ENCODE assay signal across 12 cellular contexts in the genomic region with DNA sequence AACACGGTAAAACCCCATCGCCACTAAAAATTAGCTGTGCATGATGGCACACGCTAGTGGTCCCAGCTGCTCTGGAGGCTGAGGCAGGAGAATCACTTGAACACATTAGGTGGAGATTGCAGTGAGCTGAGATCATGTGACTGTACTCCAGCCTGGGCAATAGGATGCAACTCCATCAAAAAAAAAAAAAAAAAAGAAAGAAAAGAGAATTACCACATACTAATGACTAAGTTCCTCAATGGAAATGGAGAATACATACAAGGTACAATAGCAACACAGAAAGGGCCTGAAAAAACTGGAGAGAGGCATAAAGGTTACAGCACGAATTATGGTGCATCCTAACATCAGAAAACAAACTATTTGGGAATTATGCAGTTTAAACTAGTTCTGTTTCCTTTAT.
A peak's percentile ranks its signal among the peaks of the same experiment; 100 is the strongest.
DNase-seq lines count a peak whose midpoint lies in the region; ATAC-seq and TF ChIP-seq lines count a peak whose summit lies in the region.
"Had no signal": no experiment of that assay in that cellular context is flagged by ENCODE, and none has a peak within 500 bp of the region (broad histone marks: within the 10 kb centered on the region; RNA-seq: fewer than 3 reads in every experiment).

No MANE protein-coding gene starts in this region.

- no peaks in the 10 kb centered on the region for H4K20me1 ChIP-seq in osteoblast (ENCODE audit: insufficient read depth, low read length)
- H4K20me1 ChIP-seq: BLaER1 had no signal

- H3K4me1 ChIP-seq in RWPE2 (ENCODE audit: insufficient read depth, poor library complexity, severe bottlenecking) (peaks cover 3% of the 10 kb centered on the region), osteoblast (ENCODE audit: insufficient read depth, low read length) (peaks cover 13% of the 10 kb centered on the region)
- H3K4me1 ChIP-seq: BLaER1 had no signal

- H3K36me3 ChIP-seq in RWPE2 (ENCODE audit: low read depth) (no peaks in the 10 kb centered on the region), osteoblast (ENCODE audit: insufficient read depth, low read length) (peaks cover 5% of the 10 kb centered on the region)
- H3K36me3 ChIP-seq: BLaER1 had no signal

- H3K4me3 ChIP-seq in RWPE2 (ENCODE audit: severe bottlenecking) (no peak overlapping the region), osteoblast (ENCODE audit: insufficient read depth, low read length) (no peak overlapping the region)
- H3K4me3 ChIP-seq: A549, BLaER1 had no signal

- no peak for ATAC-seq in RWPE2 (ENCODE audit: low read depth)
- no peak for ATAC-seq in GM19463 (IDR thresholded peaks at IDR 0.05; ENCODE audit: unreplicated experiment)

- H2AFZ ChIP-seq in osteoblast (ENCODE audit: low read length), result no peak overlapping the region

- TF ChIP-seq CTCF in RWPE2 (IDR thresholded peaks at IDR 0.05; ENCODE audit: poor library complexity, severe bottlenecking) (no peak), osteoblast (IDR thresholded peaks at IDR 0.05; ENCODE audit: extremely low read depth, low read depth, low read length) (no peak)

- H3K79me2 ChIP-seq in osteoblast (ENCODE audit: insufficient read depth, low read length), result peaks cover 58% of the 10 kb centered on the region

- no peak overlapping the region for H3K4me2 ChIP-seq in osteoblast (ENCODE audit: insufficient read depth, low read length)
- H3K4me2 ChIP-seq: BLaER1 had no signal

- DNase-seq in RWPE2 (ENCODE audit: low spot score), result no peak
- peak; percentile 15 for DNase-seq in dermis blood vessel endothelial cell
- no peak for DNase-seq in osteoblast (ENCODE audit: insufficient read length, low spot score, missing footprints)
- no peak for DNase-seq in AML-193 (lab: John Stamatoyannopoulos, UW)
- no peak for DNase-seq in DMS153 (lab: John Stamatoyannopoulos, UW)
- DNase-seq: Caco-2; CD8-positive, alpha-beta memory T cell; KBM-7 had no signal

- H3K9me3 ChIP-seq in RWPE2 (ENCODE audit: severe bottlenecking) (no peaks in the 10 kb centered on the region), osteoblast (ENCODE audit: low read depth, low read length) (no peaks in the 10 kb centered on the region)
- H3K9me3 ChIP-seq: A549, BLaER1, Caco-2 had no signal

- H3K27me3 ChIP-seq in RWPE2 (ENCODE audit: insufficient read depth, poor library complexity, severe bottlenecking) (no peaks in the 10 kb centered on the region), osteoblast (ENCODE audit: insufficient read depth, low read length) (no peaks in the 10 kb centered on the region)
- H3K27me3 ChIP-seq: BLaER1 had no signal

- H3K27ac ChIP-seq in RWPE2 (ENCODE audit: poor library complexity, severe bottlenecking), result peak overlapping the region; percentile 10
- peak overlapping the region; percentile 56 for H3K27ac ChIP-seq in osteoblast (ENCODE audit: low read depth, low read length)
- H3K27ac ChIP-seq: BLaER1, HL-60 had no signal
